Comparison of ENCODE assay signal across 12 cellular contexts in the genomic region with DNA sequence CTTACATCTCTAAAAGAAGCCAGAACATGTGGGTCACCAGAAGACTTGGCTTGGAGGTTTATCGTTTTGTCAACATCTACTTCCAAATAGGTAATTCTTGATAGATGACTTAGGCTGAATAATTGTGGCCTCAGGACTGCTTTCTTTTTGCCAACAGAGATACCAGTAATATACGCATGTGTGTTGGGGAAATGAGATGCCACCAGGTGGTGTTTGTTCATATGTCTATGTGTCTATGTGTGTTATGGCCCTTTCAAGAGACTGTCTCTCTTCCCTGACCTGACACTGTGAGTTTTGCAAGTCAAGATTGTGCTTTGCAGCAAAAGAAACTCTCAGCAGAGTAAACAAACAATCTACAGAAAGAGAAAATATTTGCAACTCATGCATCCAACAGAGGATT. TPM values are rescaled to one million over a fixed set of nuclear protein-coding genes. Genes with fewer than 3 reads are reported as not detected.
DNase-seq lines count a peak whose midpoint lies in the region; ATAC-seq and TF ChIP-seq lines count a peak whose summit lies in the region.
"Had no signal": no experiment of that assay in that cellular context is flagged by ENCODE, and none has a peak within 500 bp of the region (broad histone marks: within the 10 kb centered on the region; RNA-seq: fewer than 3 reads in every experiment).

No MANE protein-coding gene starts in this region.

- no peak overlapping the region for H3K27ac Mint-ChIP-seq in T-helper 2 cell treated with Interferon-gamma antibody and Interleukin-4, amounts not matched to agents 5 μg/mL and 100 μg/mL, for 36 hours
- H3K27ac Mint-ChIP-seq in endothelial cell (ENCODE audit: unreplicated experiment), result no peak overlapping the region

- H3K36me3 Mint-ChIP-seq in T-helper 2 cell treated with Interferon-gamma antibody and Interleukin-4, amounts not matched to agents 5 μg/mL and 100 μg/mL, for 36 hours (ENCODE audit: low read depth), result no peaks in the 10 kb centered on the region
- no peaks in the 10 kb centered on the region for H3K36me3 Mint-ChIP-seq in endothelial cell (ENCODE audit: low read depth, unreplicated experiment)

- ATAC-seq in HG02938 (IDR thresholded peaks at IDR 0.05; ENCODE audit: unreplicated experiment) (peak; percentile 48), GM19455 (IDR thresholded peaks at IDR 0.05; ENCODE audit: unreplicated experiment) (no peak)

- peaks cover 27% of the 10 kb centered on the region for H3K27me3 Mint-ChIP-seq in T-helper 2 cell treated with Interferon-gamma antibody and Interleukin-4, amounts not matched to agents 5 μg/mL and 100 μg/mL, for 36 hours (ENCODE audit: low read depth)
- H3K27me3 Mint-ChIP-seq in endothelial cell (ENCODE audit: unreplicated experiment), result no peaks in the 10 kb centered on the region

- H3K9me3 Mint-ChIP-seq in T-helper 2 cell treated with Interferon-gamma antibody and Interleukin-4, amounts not matched to agents 5 μg/mL and 100 μg/mL, for 36 hours, result no peaks in the 10 kb centered on the region
- no peaks in the 10 kb centered on the region for H3K9me3 Mint-ChIP-seq in endothelial cell (ENCODE audit: unreplicated experiment)

- H3K4me1 Mint-ChIP-seq in T-helper 2 cell treated with Interferon-gamma antibody and Interleukin-4, amounts not matched to agents 5 μg/mL and 100 μg/mL, for 36 hours (ENCODE audit: low read depth), result peaks cover 6% of the 10 kb centered on the region
- H3K4me1 Mint-ChIP-seq in endothelial cell (ENCODE audit: unreplicated experiment), result peaks cover 3% of the 10 kb centered on the region

- DNase-seq in DMS53 (lab: John Stamatoyannopoulos, UW) (peak; percentile 1), DMS53 treated with DMSO at 0.1 percent for 48 hours (lab: John Stamatoyannopoulos, UW; ENCODE audit: unreplicated experiment) (no peak), RPMI7951 (ENCODE audit: low read depth) (peak; percentile 25), glomerular visceral epithelial cell (ENCODE audit: extremely low spot score) (peak; percentile 28), endothelial cell (ENCODE audit: low spot score) (no peak)
- DNase-seq in T-helper 2 cell treated with Interferon-gamma antibody and Interleukin-4, amounts not matched to agents 5 μg/mL and 100 μg/mL, for 36 hours (ENCODE audit: low spot score), result no peak
- DNase-seq: central memory CD4-positive, alpha-beta T cell; midbrain; sigmoid colon had no signal

- TF ChIP-seq CTCF in endothelial cell (IDR thresholded peaks at IDR 0.05; ENCODE audit: unreplicated experiment), result no peak

- H3K4me3 Mint-ChIP-seq in T-helper 2 cell treated with Interferon-gamma antibody and Interleukin-4, amounts not matched to agents 5 μg/mL and 100 μg/mL, for 36 hours, result no peak overlapping the region
- H3K4me3 Mint-ChIP-seq in endothelial cell (ENCODE audit: unreplicated experiment), result no peak overlapping the region

RNA-seq across cellular contexts. Expression of a gene that starts 31.6 kb away (rescaled TPM):
- not detected in 2 replicates for total RNA-seq in RPMI7951 (2014; rRNA removed; shearing (Covaris generic))
- total RNA-seq in endothelial cell (ENCODE audit: unreplicated experiment), result not detected
- total RNA-seq: SJSA1 had no signal

RNA-seq across cellular contexts. Expression of a gene that starts 47.2 kb away (rescaled TPM):
- total RNA-seq in RPMI7951 (2014; rRNA removed; shearing (Covaris generic)), result 56.6 and 59.6 TPM in 2 replicates
- total RNA-seq in endothelial cell (ENCODE audit: unreplicated experiment), result 10.5 TPM

Comparison
In these comparisons a context has a peak if more than half of its experiments do, and no peak if none do; other contexts are left out.
1. DNase-seq: peak in DMS53 (single experiment), RPMI7951 (single experiment) and glomerular visceral epithelial cell (single experiment); none in DMS53 treated with DMSO at 0.1 percent for 48 hours (single experiment), T-helper 2 cell treated with Interferon-gamma antibody and Interleukin-4, amounts not matched to agents 5 μg/mL and 100 μg/mL, for 36 hours (single experiment) and endothelial cell (single experiment).